26 cellular contexts compared by ENCODE assay signal in genomic region chr5:111656580-111656979, GRCh38.
DNase-seq lines count a peak whose midpoint lies in the region; ATAC-seq and TF ChIP-seq lines count a peak whose summit lies in the region.
"Had no signal": no experiment of that assay in that cellular context is flagged by ENCODE, and none has a peak within 500 bp of the region (broad histone marks: within the 10 kb centered on the region; RNA-seq: fewer than 3 reads in every experiment).

No MANE protein-coding gene starts in this region.

- H3K36me3 Mint-ChIP-seq in progenitor cell of endocrine pancreas (ENCODE audit: insufficient read depth): peaks cover 4% of the 10 kb centered on the region
- H3K36me3 Mint-ChIP-seq: CD14-positive monocyte; CD4-positive, alpha-beta memory T cell; CD4-positive, CD25-positive, alpha-beta regulatory T cell; CD8-positive, alpha-beta memory T cell had no signal

- peaks cover 14% of the 10 kb centered on the region for H3K27me3 Mint-ChIP-seq in progenitor cell of endocrine pancreas
- H3K27me3 Mint-ChIP-seq: CD4-positive, CD25-positive, alpha-beta regulatory T cell had no signal

- H3K4me1 Mint-ChIP-seq in progenitor cell of endocrine pancreas (ENCODE audit: low read depth): peaks cover 2% of the 10 kb centered on the region
- H3K4me1 Mint-ChIP-seq: CD4-positive, alpha-beta memory T cell; CD4-positive, CD25-positive, alpha-beta regulatory T cell; CD8-positive, alpha-beta memory T cell had no signal

- DNase-seq in NOMO-1 treated with DMSO at 0.1 percent for 48 hours (lab: John Stamatoyannopoulos, UW; ENCODE audit: unreplicated experiment) (peak; percentile 72), NOMO-1 treated with dmso at 0.1 percent for 144 hours (lab: John Stamatoyannopoulos, UW; ENCODE audit: unreplicated experiment) (no peak), MV-4-11 (lab: John Stamatoyannopoulos, UW) (peak; percentile 6), fibroblast of villous mesenchyme (ENCODE audit: low read depth) (peak; percentile 66), progenitor cell of endocrine pancreas (ENCODE audit: low spot score, unreplicated experiment) (no peak), NCI-H748 (lab: John Stamatoyannopoulos, UW; ENCODE audit: unreplicated experiment) (no peak), activated gamma-delta T cell treated with Interleukin-2 at 50 U/mL for 16 hours (no peak)
- DNase-seq: 8988T; ACHN; BE2C; C1 segment of cervical spinal cord; CD4-positive, alpha-beta memory T cell; CD4-positive, CD25-positive, alpha-beta regulatory T cell; CD8-positive, alpha-beta memory T cell; COR-L47; DMS 273 treated with DMSO at 0.1 percent for 48 hours; DMS153; DMS53; DMS79; DND-41; EL; GDM1 had no signal

- no peak for TF ChIP-seq CTCF in fibroblast of villous mesenchyme (IDR thresholded peaks at IDR 0.05; ENCODE audit: insufficient read depth, low read depth, low read length)
- no peak for TF ChIP-seq CTCF in progenitor cell of endocrine pancreas (IDR thresholded peaks at IDR 0.05; ENCODE audit: unreplicated experiment)

- H3K4me3 Mint-ChIP-seq in progenitor cell of endocrine pancreas (ENCODE audit: low read depth): no peak overlapping the region
- H3K4me3 Mint-ChIP-seq: CD14-positive monocyte; CD4-positive, alpha-beta memory T cell; CD4-positive, CD25-positive, alpha-beta regulatory T cell; CD8-positive, alpha-beta memory T cell had no signal

- no peak for ATAC-seq in HG03354 (IDR thresholded peaks at IDR 0.05; ENCODE audit: poor library complexity, severe bottlenecking, unreplicated experiment)
- ATAC-seq: GM12878 had no signal

- no peak overlapping the region for H3K4me3 ChIP-seq in fibroblast of villous mesenchyme (ENCODE audit: low read depth, low read length)
- H3K4me3 ChIP-seq: BLaER1, GM12878 had no signal

- H3K9me3 Mint-ChIP-seq in progenitor cell of endocrine pancreas (ENCODE audit: low read depth): peaks cover 22% of the 10 kb centered on the region

- H3K27ac Mint-ChIP-seq in progenitor cell of endocrine pancreas: peak overlapping the region; percentile 4
- H3K27ac Mint-ChIP-seq: CD14-positive monocyte; CD4-positive, alpha-beta memory T cell; CD4-positive, CD25-positive, alpha-beta regulatory T cell had no signal

Comparison
In these comparisons a context has a peak if more than half of its experiments do, and no peak if none do; other contexts are left out.
1. DNase-seq: peak in NOMO-1 treated with DMSO at 0.1 percent for 48 hours (single experiment), MV-4-11 (single experiment) and fibroblast of villous mesenchyme (single experiment); none in NOMO-1 treated with dmso at 0.1 percent for 144 hours (single experiment), progenitor cell of endocrine pancreas (single experiment), NCI-H748 (single experiment) and activated gamma-delta T cell treated with Interleukin-2 at 50 U/mL for 16 hours (single experiment).